In genomic region chr10:6175329-6176055, GRCh38 we compare ENCODE assay signal across 19 cellular contexts. TPM values are rescaled to one million over a fixed set of nuclear protein-coding genes. Genes with fewer than 3 reads are reported as not detected.
DNase-seq lines count a peak whose midpoint lies in the region; ATAC-seq, FAIRE-seq and TF ChIP-seq lines count a peak whose summit lies in the region.
"Had no signal": no experiment of that assay in that cellular context is flagged by ENCODE, and none has a peak within 500 bp of the region (broad histone marks: within the 10 kb centered on the region; RNA-seq: fewer than 3 reads in every experiment).

No MANE protein-coding gene starts in this region.

- CTCF ChIA-PET in RWPE1 (lab: Yijun Ruan, JAX), result no interaction called here

- FAIRE-seq in D721Med (lab: Jason Lieb, UNC), result no peak

- no peak for TF ChIP-seq CTCF in RWPE1 (conservative IDR thresholded peaks at IDR 0.05; ENCODE audit: low read depth)
- TF ChIP-seq CTCF in psoas muscle (IDR thresholded peaks at IDR 0.05), result no peak
- TF ChIP-seq CTCF in D721Med (IDR thresholded peaks at IDR 0.05; ENCODE audit: insufficient read depth, missing control alignments), result no peak

- H3K27ac ChIP-seq in RWPE1 (peak overlapping the region; percentile 66; the same call in 1 of the 2 replicates), psoas muscle (peak overlapping the region; percentile 92)
- H3K27ac ChIP-seq: 22Rv1, GM23248, WERI-Rb-1 had no signal

- peak; percentile 8 for DNase-seq in DMS 273 (lab: John Stamatoyannopoulos, UW; ENCODE audit: unreplicated experiment)
- DNase-seq in DMS 273 treated with DMSO at 0.1 percent for 48 hours (lab: John Stamatoyannopoulos, UW), result no peak
- no peak for DNase-seq in RWPE1 (ENCODE audit: low spot score)
- DNase-seq in psoas muscle, result peak; percentile 67 to 87
- DNase-seq in activated CD8-positive, alpha-beta memory T cell treated with anti-CD3 and anti-CD28 coated beads, Interleukin-2, amount 50 U/mL, for 48 hours, result no peak
- DNase-seq in D721Med (ENCODE audit: insufficient read length, low spot score), result no peak
- DNase-seq in NCI-H146 treated with DMSO at 0.1 percent for 48 hours (lab: John Stamatoyannopoulos, UW; ENCODE audit: unreplicated experiment), result no peak
- DNase-seq: cerebellar nuclear complex; COR-L47; GF-D8; GM23248; IMR-90; left cardiac atrium; stimulated activated naive B cell treated with anti-CD40 and anti-IgM and Interleukin-4, amounts not matched to agents 10 μg/mL and 1 μg/mL and 100 μg/mL, for 72 hours; WERI-Rb-1 had no signal

- H3K36me3 Mint-ChIP-seq in dendritic cell treated with granulocyte-macrophage colony-stimulating factor and Interleukin-4, amounts not matched to agents 40 ng/mL and 50 ng/mL, for 4 days (ENCODE audit: low read depth), result peaks cover 60% of the 10 kb centered on the region

- H3K4me3 Mint-ChIP-seq in dendritic cell treated with granulocyte-macrophage colony-stimulating factor and Interleukin-4, amounts not matched to agents 40 ng/mL and 50 ng/mL, for 4 days, result no peak overlapping the region
- H3K4me3 Mint-ChIP-seq: stimulated activated naive B cell treated with anti-CD40 and anti-IgM and Interleukin-4, amounts not matched to agents 10 μg/mL and 1 μg/mL and 100 μg/mL, for 72 hours had no signal

- H3K36me3 ChIP-seq in psoas muscle (ENCODE audit: insufficient read depth in 1 of 2, low read depth in 1 of 2), result no peaks in the 10 kb centered on the region
- H3K36me3 ChIP-seq: heart left ventricle, WERI-Rb-1 had no signal

- H3K27ac Mint-ChIP-seq in dendritic cell treated with granulocyte-macrophage colony-stimulating factor and Interleukin-4, amounts not matched to agents 40 ng/mL and 50 ng/mL, for 4 days, result peak overlapping the region; percentile 33
- H3K27ac Mint-ChIP-seq: stimulated activated naive B cell treated with anti-CD40 and anti-IgM and Interleukin-4, amounts not matched to agents 10 μg/mL and 1 μg/mL and 100 μg/mL, for 72 hours had no signal

- no peaks in the 10 kb centered on the region for H3K27me3 ChIP-seq in psoas muscle (ENCODE audit: insufficient read depth in 3 of 3, low read length in 2 of 3)
- H3K27me3 ChIP-seq: heart left ventricle had no signal

- ATAC-seq in psoas muscle, result peak; percentile 68 to 78 (median 74)
- ATAC-seq: heart left ventricle, left cardiac atrium, sciatic nerve had no signal

- 40 to 48% (median 44%) methylated on average over 16 of the region's 16 CpGs for WGBS in psoas muscle, 3 donors

- H3K4me3 ChIP-seq in psoas muscle, result peak overlapping the region; percentile 4
- H3K4me3 ChIP-seq: GM23248, heart left ventricle had no signal

- peaks cover 75% of the 10 kb centered on the region for H3K4me1 Mint-ChIP-seq in dendritic cell treated with granulocyte-macrophage colony-stimulating factor and Interleukin-4, amounts not matched to agents 40 ng/mL and 50 ng/mL, for 4 days (ENCODE audit: low read depth)

- POLR2A ChIA-PET in RWPE1 (lab: Yijun Ruan, JAX; ENCODE audit: low non-redundant PET), result no interaction called here

- intact Hi-C loops in dendritic cell treated with granulocyte-macrophage colony-stimulating factor and Interleukin-4, amounts not matched to agents 40 ng/mL and 50 ng/mL, for 4 days (cut with micrococcal nuclease), result no loop called here
- intact Hi-C loops in psoas muscle (cut with DNase I), result loop anchor here in 1 of 2 donors (2.0 kb wide), 1 partner anchor 25 kb away; no protein-coding TSS in a partner anchor

- no peaks in the 10 kb centered on the region for H3K9me3 ChIP-seq in psoas muscle
- H3K9me3 ChIP-seq: heart left ventricle had no signal

- H3K4me1 ChIP-seq in psoas muscle, result peaks cover 77% of the 10 kb centered on the region

- H3K9me3 Mint-ChIP-seq in dendritic cell treated with granulocyte-macrophage colony-stimulating factor and Interleukin-4, amounts not matched to agents 40 ng/mL and 50 ng/mL, for 4 days, result no peaks in the 10 kb centered on the region
- H3K9me3 Mint-ChIP-seq: stimulated activated naive B cell treated with anti-CD40 and anti-IgM and Interleukin-4, amounts not matched to agents 10 μg/mL and 1 μg/mL and 100 μg/mL, for 72 hours had no signal

- H3K27me3 Mint-ChIP-seq in dendritic cell treated with granulocyte-macrophage colony-stimulating factor and Interleukin-4, amounts not matched to agents 40 ng/mL and 50 ng/mL, for 4 days, result no peaks in the 10 kb centered on the region
- H3K27me3 Mint-ChIP-seq: stimulated activated naive B cell treated with anti-CD40 and anti-IgM and Interleukin-4, amounts not matched to agents 10 μg/mL and 1 μg/mL and 100 μg/mL, for 72 hours had no signal

RNA-seq across cellular contexts. Expression of gene PFKFB3, which starts 27.2 kb away (rescaled TPM):
- 100 to 1,000 TPM in 3 of 4 donors, 10 to 100 TPM in 1; 25.4 to 225 (median 148) TPM for total RNA-seq in psoas muscle
- 100 to 1,000 TPM in 2 of 3 donors, 10 to 100 TPM in 1; 26.7 to 704 (median 448) TPM for polyA plus RNA-seq in psoas muscle

Comparison
In these comparisons a context has a peak if more than half of its experiments do, and no peak if none do; other contexts are left out.
1. DNase-seq: peak in DMS 273 (single experiment) and psoas muscle (2 of 2); none in DMS 273 treated with DMSO at 0.1 percent for 48 hours (single experiment), RWPE1 (single experiment), activated CD8-positive, alpha-beta memory T cell treated with anti-CD3 and anti-CD28 coated beads, Interleukin-2, amount 50 U/mL, for 48 hours (single experiment), D721Med (single experiment) and NCI-H146 treated with DMSO at 0.1 percent for 48 hours (single experiment).